8 cellular contexts compared by ENCODE assay signal in genomic region chr22:37538590-37539357, GRCh38. TPM values are rescaled to one million over a fixed set of nuclear protein-coding genes. Genes with fewer than 3 reads are reported as not detected.
DNase-seq lines count a peak whose midpoint lies in the region; ATAC-seq and TF ChIP-seq lines count a peak whose summit lies in the region.

No MANE protein-coding gene starts in this region.

- no peak for TF ChIP-seq POLR2A in right lobe of liver (IDR thresholded peaks at IDR 0.05)

- H3K4me3 ChIP-seq in AG10803 (ENCODE audit: low read length) (no peak overlapping the region), coronary artery (peak overlapping the region; percentile 54), right lobe of liver (peak overlapping the region in 2 of 3 donors; percentile 11 to 22)

- H3K27me3 ChIP-seq in right lobe of liver: no peaks in the 10 kb centered on the region

- intact Hi-C loops in right lobe of liver (cut with DNase I): loop anchor here in 1 of 2 donors (5.0 kb wide), 1 partner anchor 54 kb away; no protein-coding TSS in a partner anchor

- CTCF ChIA-PET in activated CD4-positive, alpha-beta T cell treated with anti-CD3 and anti-CD28 coated beads, Interleukin-2, amount 10 ng/mL, durations not matched to agents 7 days and 5 days (lab: Charles Lee): interaction anchor here (0.7 to 16.2 kb wide), 21 partner anchors 8 to 1213 kb away, joined by 3 to 397 read pairs (median 5); partner anchors contain the start of genes CDC42EP1 and GGA1

- H3K27me3 Mint-ChIP-seq in activated CD4-positive, alpha-beta T cell treated with anti-CD3 and anti-CD28 coated beads, Interleukin-2, amount 10 ng/mL, durations not matched to agents 7 days and 5 days: peaks cover 17% of the 10 kb centered on the region

- H3K27ac ChIP-seq in coronary artery (peak overlapping the region in 1 of 2 donors; percentile 57), right lobe of liver (peak overlapping the region in 1 of 3 donors; percentile 30)

- no peaks in the 10 kb centered on the region for H3K36me3 ChIP-seq in right lobe of liver

- peak; percentile 64 for ATAC-seq in GM19035 (IDR thresholded peaks at IDR 0.05; ENCODE audit: unreplicated experiment)
- ATAC-seq in HG03378 (IDR thresholded peaks at IDR 0.05; ENCODE audit: unreplicated experiment): peak; percentile 60
- ATAC-seq in right lobe of liver: peak; percentile 98 to 100 (median 100)

- WGBS in right lobe of liver (ENCODE audit: insufficient coverage, low coverage, low lambda C conversion rate, missing lambda C conversion rate): 13% methylated on average over 19 of the region's 20 CpGs

- peak overlapping the region; percentile 64 for H3K27ac Mint-ChIP-seq in activated CD4-positive, alpha-beta T cell treated with anti-CD3 and anti-CD28 coated beads, Interleukin-2, amount 10 ng/mL, durations not matched to agents 7 days and 5 days

- no peaks in the 10 kb centered on the region for H3K9me3 ChIP-seq in right lobe of liver

- H3K4me1 ChIP-seq in right lobe of liver: peaks cover 0 to 4% (median 2%) of the 10 kb centered on the region in 4 donors

- H3K36me3 Mint-ChIP-seq in activated CD4-positive, alpha-beta T cell treated with anti-CD3 and anti-CD28 coated beads, Interleukin-2, amount 10 ng/mL, durations not matched to agents 7 days and 5 days (ENCODE audit: low read depth): no peaks in the 10 kb centered on the region

- POLR2A ChIA-PET in activated CD4-positive, alpha-beta T cell treated with anti-CD3 and anti-CD28 coated beads, Interleukin-2, amount 10 ng/mL, durations not matched to agents 7 days and 5 days (lab: Charles Lee): no interaction called here

- no peaks in the 10 kb centered on the region for H3K9me3 Mint-ChIP-seq in activated CD4-positive, alpha-beta T cell treated with anti-CD3 and anti-CD28 coated beads, Interleukin-2, amount 10 ng/mL, durations not matched to agents 7 days and 5 days

- DNase-seq in AG10803 (ENCODE audit: low read depth) (peak; percentile 90), NCI-H748 (lab: John Stamatoyannopoulos, UW; ENCODE audit: unreplicated experiment) (peak; percentile 71), coronary artery (ENCODE audit: low spot score) (peak; percentile 95), right lobe of liver (peak; percentile 94 to 96 (median 96))
- peak; percentile 93 for DNase-seq in activated CD4-positive, alpha-beta T cell treated with anti-CD3 and anti-CD28 coated beads, Interleukin-2, amount 10 ng/mL, durations not matched to agents 7 days and 5 days
- peak; percentile 88 to 89 for DNase-seq in stimulated activated CD4-positive, alpha-beta T cell treated with anti-CD3 and anti-CD28 coated beads, Interleukin-4, amount 100 ng/mL, for 48 hours (ENCODE audit: low read depth in 2 of 2)

- no peak overlapping the region for H3K4me3 Mint-ChIP-seq in activated CD4-positive, alpha-beta T cell treated with anti-CD3 and anti-CD28 coated beads, Interleukin-2, amount 10 ng/mL, durations not matched to agents 7 days and 5 days

- H3K4me1 Mint-ChIP-seq in activated CD4-positive, alpha-beta T cell treated with anti-CD3 and anti-CD28 coated beads, Interleukin-2, amount 10 ng/mL, durations not matched to agents 7 days and 5 days: peaks cover 45% of the 10 kb centered on the region

- TF ChIP-seq CTCF in AG10803 (conservative IDR thresholded peaks at IDR 0.05; ENCODE audit: low read length) (peak; percentile 95), coronary artery (IDR thresholded peaks at IDR 0.05) (peak; percentile 86), right lobe of liver (IDR thresholded peaks at IDR 0.05) (peak; percentile 94 to 99 (median 98))

RNA-seq across cellular contexts. Expression of gene CARD10, which starts 19.6 kb away (rescaled TPM):
- total RNA-seq in activated CD4-positive, alpha-beta T cell treated with anti-CD3 and anti-CD28 coated beads, Interleukin-2, amount 10 ng/mL, durations not matched to agents 7 days and 5 days: not detected
- total RNA-seq in right lobe of liver: 10 to 100 TPM in 5 of 6 experiments, 1 to 10 TPM in 1; 9.0 to 27.8 (median 14.2) TPM

RNA-seq across cellular contexts. Expression of gene CDC42EP1, which starts 21.5 kb away (rescaled TPM):
- under 1 TPM in 1 of 2 experiments, not detected in 1; 0.30 TPM for total RNA-seq in activated CD4-positive, alpha-beta T cell treated with anti-CD3 and anti-CD28 coated beads, Interleukin-2, amount 10 ng/mL, durations not matched to agents 7 days and 5 days
- 100 to 1,000 TPM in 1 of 6 experiments, 10 to 100 TPM in 5; 29.2 to 117 (median 68.0) TPM for total RNA-seq in right lobe of liver

RNA-seq across cellular contexts. Expression of gene LGALS2, which starts 41.1 kb away (rescaled TPM):
- total RNA-seq in activated CD4-positive, alpha-beta T cell treated with anti-CD3 and anti-CD28 coated beads, Interleukin-2, amount 10 ng/mL, durations not matched to agents 7 days and 5 days: not detected
- under 1 TPM in 1 of 6 experiments, not detected in 5; 0.64 TPM for total RNA-seq in right lobe of liver

RNA-seq across cellular contexts. Expression of gene MFNG, which starts 52.6 kb away (rescaled TPM):
- total RNA-seq in activated CD4-positive, alpha-beta T cell treated with anti-CD3 and anti-CD28 coated beads, Interleukin-2, amount 10 ng/mL, durations not matched to agents 7 days and 5 days: 100 to 1,000 TPM; 218 to 219 TPM
- total RNA-seq in right lobe of liver: 10 to 100 TPM in 4 of 6 experiments, 1 to 10 TPM in 2; 5.6 to 14.4 (median 10.2) TPM

Comparison
In these comparisons a context has a peak if more than half of its experiments do, and no peak if none do; other contexts are left out.
1. RNA of gene CARD10, which starts 19.6 kb away (total RNA-seq): 9.0 to 27.8 TPM in right lobe of liver; not detected in activated CD4-positive, alpha-beta T cell treated with anti-CD3 and anti-CD28 coated beads, Interleukin-2, amount 10 ng/mL, durations not matched to agents 7 days and 5 days; every median in the first group is over 4 times any median in the second.
2. RNA of gene CDC42EP1, which starts 21.5 kb away (total RNA-seq): 29.2 to 117 TPM in right lobe of liver; 0.30 TPM in activated CD4-positive, alpha-beta T cell treated with anti-CD3 and anti-CD28 coated beads, Interleukin-2, amount 10 ng/mL, durations not matched to agents 7 days and 5 days; every median in the first group is over 10 times any median in the second.
3. Peak in every context shown above with its lines, with median percentiles within 50 percentile points of each other: DNase-seq, CTCF ChIP-seq and ATAC-seq.